Comparison of ENCODE assay signal across 1 cellular context in genomic region chr2:95023222-95023597, GRCh38.
TF ChIP-seq lines count a peak whose summit lies in the region.

No MANE protein-coding gene starts in this region.

TF ChIP-seq in GM23338, 12 proteins besides CTCF, POLR2A, EP300 and RAD21 (continued from another document):
- TF ChIP-seq ZNF462 (CRISPR knock-in tag; IDR thresholded peaks at IDR 0.05) (no peak), EZH2phosphoT487 (IDR thresholded peaks at IDR 0.05; ENCODE audit: unreplicated experiment) (no peak), EZH2 (IDR thresholded peaks at IDR 0.05; ENCODE audit: low read depth, unreplicated experiment) (no peak), NANOG (IDR thresholded peaks at IDR 0.05; ENCODE audit: borderline replicate concordance) (no peak), ZNF114 (CRISPR knock-in tag; IDR thresholded peaks at IDR 0.05) (no peak), REST (IDR thresholded peaks at IDR 0.05; ENCODE audit: unreplicated experiment) (no peak), ETS1 (IDR thresholded peaks at IDR 0.05) (no peak), POLR2AphosphoS5 (IDR thresholded peaks at IDR 0.05; ENCODE audit: low read depth) (no peak), ZNF331 (CRISPR knock-in tag; IDR thresholded peaks at IDR 0.05; ENCODE audit: low read depth) (no peak)
